In the genomic region with DNA sequence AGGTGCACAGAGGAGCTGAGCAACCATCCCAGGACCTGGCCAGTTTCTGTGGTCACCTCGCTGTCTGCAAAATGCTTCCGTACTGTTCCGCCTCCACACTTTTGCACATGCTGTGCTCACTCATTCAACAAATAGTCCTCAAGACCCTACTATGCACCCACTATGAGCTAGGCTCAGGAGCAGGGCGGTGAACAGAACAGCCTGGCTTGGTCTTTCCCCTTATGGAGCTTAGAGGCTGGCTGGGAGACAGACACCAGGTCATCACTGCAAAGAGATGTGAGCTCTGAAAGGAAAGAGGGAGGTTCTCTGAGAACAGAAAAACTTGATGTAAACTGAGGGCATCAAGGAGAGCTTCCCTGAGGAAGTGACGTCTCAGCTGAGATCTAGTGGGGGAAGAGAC, we compare ENCODE assay signal across 18 cellular contexts. TPM values are rescaled to one million over a fixed set of nuclear protein-coding genes. Genes with fewer than 3 reads are reported as not detected.
DNase-seq lines count a peak whose midpoint lies in the region; ATAC-seq and TF ChIP-seq lines count a peak whose summit lies in the region.
"Had no signal": no experiment of that assay in that cellular context is flagged by ENCODE, and none has a peak within 500 bp of the region (broad histone marks: within the 10 kb centered on the region; RNA-seq: fewer than 3 reads in every experiment).

No MANE protein-coding gene starts in this region.

- H3K4me3 ChIP-seq in coronary artery (no peak overlapping the region), lower lobe of right lung (no peak overlapping the region), aorta (ENCODE audit: low read length in 2 of 2) (no peak overlapping the region)
- H3K4me3 ChIP-seq: A549, gastroesophageal sphincter had no signal

- H3K36me3 ChIP-seq in lower lobe of right lung (no peaks in the 10 kb centered on the region), aorta (ENCODE audit: control insufficient read depth in 1 of 2, insufficient read depth in 2 of 2, low read length in 1 of 2) (no peaks in the 10 kb centered on the region)
- H3K36me3 ChIP-seq: gastroesophageal sphincter had no signal

- no peaks in the 10 kb centered on the region for H3K27me3 ChIP-seq in lower lobe of right lung (ENCODE audit: low read depth)
- no peaks in the 10 kb centered on the region for H3K27me3 ChIP-seq in aorta (ENCODE audit: control insufficient read depth in 1 of 2, insufficient read depth in 2 of 2, low read length in 1 of 2)
- H3K27me3 ChIP-seq: gastroesophageal sphincter had no signal

- H3K4me1 ChIP-seq in lower lobe of right lung = peaks cover 23% of the 10 kb centered on the region
- H3K4me1 ChIP-seq in aorta (ENCODE audit: control insufficient read depth in 1 of 2, insufficient read depth in 2 of 2, low read length in 2 of 2) = no peaks in the 10 kb centered on the region

- no peaks in the 10 kb centered on the region for H3K9me3 ChIP-seq in lower lobe of right lung
- no peaks in the 10 kb centered on the region for H3K9me3 ChIP-seq in aorta (ENCODE audit: control insufficient read depth, low read length)
- H3K9me3 ChIP-seq: A549, gastroesophageal sphincter had no signal

- ATAC-seq in lower lobe of right lung (no peak), aorta (ENCODE audit: low FRiP score) (peak; percentile 3), HG03457 (IDR thresholded peaks at IDR 0.05; ENCODE audit: unreplicated experiment) (no peak), HG03469 (IDR thresholded peaks at IDR 0.05; ENCODE audit: unreplicated experiment) (no peak)
- ATAC-seq: activated CD8-positive, alpha-beta memory T cell treated with anti-CD3 and anti-CD28 coated beads, Interleukin-2, amount 10 ng/mL, durations not matched to agents 7 days and 5 days had no signal

- intact Hi-C loops in lower lobe of right lung (cut with DNase I) (no loop called here), aorta (cut with DNase I) (no loop called here)

- 93 to 94% methylated on average over 5 of the region's 5 CpGs for WGBS in aorta, 2 donors

- peak; percentile 25 for DNase-seq in activated effector memory CD4-positive, alpha-beta T cell treated with anti-CD3 and anti-CD28 coated beads, Interleukin-2, amount 50 U/mL, for 16 hours
- DNase-seq in activated effector memory CD4-positive, alpha-beta T cell treated with Interleukin-2 at 50 U/mL for 16 hours = no peak
- DNase-seq in coronary artery (ENCODE audit: low spot score) = peak; percentile 69
- no peak for DNase-seq in lower lobe of right lung
- no peak for DNase-seq in aorta
- DNase-seq in stimulated activated CD4-positive, alpha-beta T cell treated with anti-CD3 and anti-CD28 coated beads, Interleukin-12 subunit alpha, Interleukin-12 subunit beta, amount 100 ng/mL, for 4 hours = no peak
- DNase-seq: activated CD8-positive, alpha-beta memory T cell treated with anti-CD3 and anti-CD28 coated beads, Interleukin-2, amount 10 ng/mL, durations not matched to agents 7 days and 5 days; activated gamma-delta T cell treated with Interleukin-2 at 50 U/mL for 16 hours; anterior cingulate cortex; CD4-positive, alpha-beta T cell; DMS79 treated with DMSO at 0.1 percent for 48 hours; KBM-7; NCI-H1105; occipital lobe had no signal

- TF ChIP-seq CTCF in coronary artery (IDR thresholded peaks at IDR 0.05) = no peak
- no peak for TF ChIP-seq CTCF in lower lobe of right lung (IDR thresholded peaks at IDR 0.05)

- H3K27ac ChIP-seq in coronary artery = peak overlapping the region; percentile 77 to 92
- peak overlapping the region; percentile 58 for H3K27ac ChIP-seq in lower lobe of right lung
- no peak overlapping the region for H3K27ac ChIP-seq in aorta (ENCODE audit: low read depth in 1 of 2, low read length in 2 of 2)

RNA-seq across cellular contexts. Expression of a gene that starts 30.9 kb away (rescaled TPM):
- 362 TPM for total RNA-seq in lower lobe of right lung
- 100 to 1,000 TPM; 449 to 561 TPM for total RNA-seq in aorta
- 100 to 1,000 TPM in 1 of 2 donors, 10 to 100 TPM in 1; 44.2 to 193 TPM for polyA plus RNA-seq in aorta

Comparison
In these comparisons a context has a peak if more than half of its experiments do, and no peak if none do; other contexts are left out.
1. DNase-seq: peak in activated effector memory CD4-positive, alpha-beta T cell treated with anti-CD3 and anti-CD28 coated beads, Interleukin-2, amount 50 U/mL, for 16 hours (single experiment) and coronary artery (single experiment); none in activated effector memory CD4-positive, alpha-beta T cell treated with Interleukin-2 at 50 U/mL for 16 hours (single experiment), lower lobe of right lung (single experiment), aorta (0 of 2) and stimulated activated CD4-positive, alpha-beta T cell treated with anti-CD3 and anti-CD28 coated beads, Interleukin-12 subunit alpha, Interleukin-12 subunit beta, amount 100 ng/mL, for 4 hours (single experiment).
2. H3K27ac ChIP-seq: peak in coronary artery (2 of 2) and lower lobe of right lung (single experiment); none in aorta (0 of 2).